18 cellular contexts compared by ENCODE assay signal in the genomic region with DNA sequence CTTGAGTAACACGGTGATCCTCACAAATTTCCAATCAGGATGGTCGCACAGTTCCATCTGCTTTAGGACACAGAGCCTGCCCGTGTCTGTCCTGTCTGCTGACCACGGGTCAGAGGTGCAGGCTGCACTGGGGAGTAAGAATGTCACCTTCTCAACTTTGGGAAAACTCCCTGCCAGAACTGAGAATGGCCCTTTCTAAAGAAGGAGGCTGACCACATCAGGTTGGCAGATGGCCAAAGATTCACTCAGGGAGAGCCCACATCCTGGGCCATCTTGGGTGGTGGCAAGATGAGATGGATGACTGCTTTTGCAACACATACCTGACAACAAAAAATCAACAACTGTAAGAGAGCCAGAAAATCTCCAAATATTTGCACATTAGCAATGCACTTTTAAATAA.
DNase-seq lines count a peak whose midpoint lies in the region; ATAC-seq and TF ChIP-seq lines count a peak whose summit lies in the region.
"Had no signal": no experiment of that assay in that cellular context is flagged by ENCODE, and none has a peak within 500 bp of the region (broad histone marks: within the 10 kb centered on the region; RNA-seq: fewer than 3 reads in every experiment).

No MANE protein-coding gene starts in this region.

- TF ChIP-seq CTCF in KMS-11 (conservative IDR thresholded peaks at IDR 0.05; ENCODE audit: low read depth, low read length) = no peak
- TF ChIP-seq CTCF in nephron progenitor cell (IDR thresholded peaks at IDR 0.05) = no peak
- TF ChIP-seq CTCF in CD14-positive monocyte (IDR thresholded peaks at IDR 0.05) = no peak
- no peak for TF ChIP-seq CTCF in mucosa of descending colon (IDR thresholded peaks at IDR 0.05)

- no peak overlapping the region for H2AFZ ChIP-seq in KMS-11 (ENCODE audit: low read depth)
- H2AFZ ChIP-seq: GM23248 had no signal

- peaks cover 10% of the 10 kb centered on the region for H3K4me1 ChIP-seq in KMS-11 (ENCODE audit: low read depth, poor library complexity, severe bottlenecking)
- no peaks in the 10 kb centered on the region for H3K4me1 ChIP-seq in mucosa of descending colon (ENCODE audit: low read depth)
- H3K4me1 ChIP-seq: uterus had no signal

- H3K9me3 ChIP-seq in mucosa of descending colon = no peaks in the 10 kb centered on the region
- H3K9me3 ChIP-seq: uterus had no signal

- H3K4me3 Mint-ChIP-seq in nephron progenitor cell (no peak overlapping the region), CD14-positive monocyte (no peak overlapping the region)
- H3K4me3 Mint-ChIP-seq: CD4-positive, alpha-beta T cell; neural crest cell; stimulated activated naive CD8-positive, alpha-beta T cell treated with anti-CD3 and anti-CD28 coated beads, Interleukin-15, Interleukin-2, amounts not matched to agents 100 ng/mL and 50 ng/mL, for 24 hours had no signal

- H3K9me3 Mint-ChIP-seq in nephron progenitor cell (peaks cover 10% of the 10 kb centered on the region), CD14-positive monocyte (no peaks in the 10 kb centered on the region)
- H3K9me3 Mint-ChIP-seq: CD4-positive, alpha-beta T cell; stimulated activated naive CD8-positive, alpha-beta T cell treated with anti-CD3 and anti-CD28 coated beads, Interleukin-15, Interleukin-2, amounts not matched to agents 100 ng/mL and 50 ng/mL, for 24 hours had no signal

- no peak overlapping the region for H3K27ac ChIP-seq in KMS-11
- H3K27ac ChIP-seq: GM23248, uterus, VCaP had no signal

- intact Hi-C loops in CD14-positive monocyte (cut with micrococcal nuclease) = no loop called here
- intact Hi-C loops in mucosa of descending colon (cut with DNase I, micrococcal nuclease) = no loop called here

- H4K20me1 ChIP-seq in KMS-11 (ENCODE audit: insufficient read depth) = no peaks in the 10 kb centered on the region

- no peaks in the 10 kb centered on the region for H3K27me3 ChIP-seq in KMS-11 (ENCODE audit: insufficient read depth, low read depth)
- H3K27me3 ChIP-seq: uterus had no signal

- DNase-seq in NCI-H2029 (lab: John Stamatoyannopoulos, UW) (peak; percentile 21), NCI-H2029 treated with DMSO at 0.1 percent for 48 hours (lab: John Stamatoyannopoulos, UW) (no peak), SK-MEL-5 (ENCODE audit: low read depth, low spot score) (peak; percentile 57), nephron progenitor cell (no peak), NCI-H1436 (lab: John Stamatoyannopoulos, UW) (no peak), CD14-positive monocyte (ENCODE audit: low spot score) (no peak), mucosa of descending colon (no peak)
- DNase-seq: CD4-positive, alpha-beta T cell; GM23248; islet precursor cell; mesendoderm; NCI-H345; uterus had no signal

- H3K36me3 Mint-ChIP-seq in nephron progenitor cell (ENCODE audit: low read depth) (no peaks in the 10 kb centered on the region), CD14-positive monocyte (no peaks in the 10 kb centered on the region)

- H3K79me2 ChIP-seq in KMS-11 (ENCODE audit: insufficient read depth, low read depth) = no peaks in the 10 kb centered on the region

- in situ Hi-C loops in SK-MEL-5 (cut with HindIII; ENCODE audit: low pct_unique_long_range_greater_than_20kb, low sequenced_read_pairs) = no loop called here

- H3K36me3 ChIP-seq in KMS-11 (ENCODE audit: insufficient read depth) (no peaks in the 10 kb centered on the region), mucosa of descending colon (ENCODE audit: low read depth) (no peaks in the 10 kb centered on the region)
- H3K36me3 ChIP-seq: uterus had no signal

- H3K27ac Mint-ChIP-seq in nephron progenitor cell = peak overlapping the region; percentile 73
- no peak overlapping the region for H3K27ac Mint-ChIP-seq in CD14-positive monocyte
- H3K27ac Mint-ChIP-seq: CD4-positive, alpha-beta T cell; stimulated activated naive CD8-positive, alpha-beta T cell treated with anti-CD3 and anti-CD28 coated beads, Interleukin-15, Interleukin-2, amounts not matched to agents 100 ng/mL and 50 ng/mL, for 24 hours had no signal

- peak overlapping the region; percentile 38; the same call in 1 of the 2 replicates for H3K4me2 ChIP-seq in KMS-11

- no peak overlapping the region for H3K9ac ChIP-seq in KMS-11
- H3K9ac ChIP-seq: GM23248 had no signal

- no peak overlapping the region for H3K4me3 ChIP-seq in KMS-11 (IDR thresholded peaks at IDR 0.05; ENCODE audit: insufficient read depth, low read depth, low read length)
- no peak overlapping the region for H3K4me3 ChIP-seq in mucosa of descending colon
- H3K4me3 ChIP-seq: GM23248, uterus had no signal

- H3K4me1 Mint-ChIP-seq in nephron progenitor cell (peaks cover 30% of the 10 kb centered on the region), CD14-positive monocyte (peaks cover 4% of the 10 kb centered on the region)

- H3K27me3 Mint-ChIP-seq in nephron progenitor cell (ENCODE audit: low read depth, poor library complexity) (peaks cover 10% of the 10 kb centered on the region), CD14-positive monocyte (ENCODE audit: low read depth in 3 of 3) (peaks cover 0 to 1% (median 0%) of the 10 kb centered on the region in 3 donors)
- H3K27me3 Mint-ChIP-seq: CD4-positive, alpha-beta T cell; stimulated activated naive CD8-positive, alpha-beta T cell treated with anti-CD3 and anti-CD28 coated beads, Interleukin-15, Interleukin-2, amounts not matched to agents 100 ng/mL and 50 ng/mL, for 24 hours had no signal

- no peak for ATAC-seq in mucosa of descending colon
- ATAC-seq: Panc1 had no signal

Comparison
In these comparisons a context has a peak if more than half of its experiments do, and no peak if none do; other contexts are left out.
1. DNase-seq: peak in NCI-H2029 (single experiment) and SK-MEL-5 (single experiment); none in NCI-H2029 treated with DMSO at 0.1 percent for 48 hours (single experiment), nephron progenitor cell (single experiment), NCI-H1436 (single experiment), CD14-positive monocyte (single experiment) and mucosa of descending colon (0 of 3).